Comparison of ENCODE assay signal across 16 cellular contexts in genomic region chr3:18370672-18371071, GRCh38. TPM values are rescaled to one million over a fixed set of nuclear protein-coding genes. Genes with fewer than 3 reads are reported as not detected.
DNase-seq lines count a peak whose midpoint lies in the region; ATAC-seq and TF ChIP-seq lines count a peak whose summit lies in the region.
"Had no signal": no experiment of that assay in that cellular context is flagged by ENCODE, and none has a peak within 500 bp of the region (broad histone marks: within the 10 kb centered on the region; RNA-seq: fewer than 3 reads in every experiment).

No MANE protein-coding gene starts in this region.

- no peaks in the 10 kb centered on the region for H3K9me3 ChIP-seq in PC-9 (ENCODE audit: insufficient read depth, low read depth)
- H3K9me3 ChIP-seq: Caco-2, left ventricle myocardium inferior, prostate gland, SJCRH30, stomach, uterus had no signal

- no peak overlapping the region for H3K4me3 ChIP-seq in PC-9
- H3K4me3 ChIP-seq: left ventricle myocardium inferior, prostate gland, SJCRH30, stomach, uterus had no signal

- no peak overlapping the region for H3K27ac ChIP-seq in PC-9
- H3K27ac ChIP-seq: left ventricle myocardium inferior, prostate gland, SJCRH30, stomach, uterus had no signal

- intact Hi-C loops in PC-9 (cut with micrococcal nuclease; ENCODE audit: unreplicated experiment): no loop called here

- H3K36me3 ChIP-seq in PC-9 (ENCODE audit: low read depth): no peaks in the 10 kb centered on the region
- H3K36me3 ChIP-seq: prostate gland, SJCRH30, uterus had no signal

- no peak for DNase-seq in activated CD4-positive, alpha-beta T cell treated with anti-CD3 and anti-CD28 coated beads, Interleukin-2, amount 10 ng/mL, durations not matched to agents 7 days and 5 days
- no peak for DNase-seq in activated CD4-positive, alpha-beta T cell treated with anti-CD3 and anti-CD28 coated beads for 4 hours
- peak; percentile 72 for DNase-seq in NCI-H1092 treated with DMSO at 0.1 percent for 48 hours (lab: John Stamatoyannopoulos, UW)
- no peak for DNase-seq in stimulated activated effector memory CD8-positive, alpha-beta T cell treated with anti-CD3 and anti-CD28 coated beads, Interleukin-12 subunit alpha, Interleukin-12 subunit beta, amount 100 ng/mL, for 72 hours (ENCODE audit: low spot score in 2 of 2)
- DNase-seq in NCI-H2196 (lab: John Stamatoyannopoulos, UW; ENCODE audit: unreplicated experiment): no peak
- no peak for DNase-seq in DMS53 (lab: John Stamatoyannopoulos, UW)
- DNase-seq in PC-9: no peak
- DNase-seq: Caco-2, GDM1, H7, left ventricle myocardium inferior, SJCRH30, stomach, uterus had no signal

- H3K27me3 Mint-ChIP-seq in activated CD4-positive, alpha-beta T cell treated with anti-CD3 and anti-CD28 coated beads, Interleukin-2, amount 10 ng/mL, durations not matched to agents 7 days and 5 days: no peaks in the 10 kb centered on the region
- H3K27me3 Mint-ChIP-seq in activated T-helper 17 cell treated with anti-CD3 and anti-CD28 coated beads, Interleukin-2, amount 50 U/mL, for 72 hours: no peaks in the 10 kb centered on the region

- CTCF ChIA-PET in activated CD4-positive, alpha-beta T cell treated with anti-CD3 and anti-CD28 coated beads, Interleukin-2, amount 10 ng/mL, durations not matched to agents 7 days and 5 days (lab: Charles Lee): no interaction called here
- CTCF ChIA-PET in PC-9 (lab: Charles Lee): no interaction called here

- no peaks in the 10 kb centered on the region for H3K9me2 ChIP-seq in PC-9 (ENCODE audit: insufficient read depth)

- H3K27me3 ChIP-seq in PC-9 (ENCODE audit: insufficient read depth, low read depth): no peaks in the 10 kb centered on the region
- H3K27me3 ChIP-seq: SJCRH30, stomach, uterus had no signal

- H3K4me2 ChIP-seq in PC-9: no peak overlapping the region

- no peak for TF ChIP-seq CTCF in PC-9 (conservative IDR thresholded peaks at IDR 0.05)

- POLR2A ChIA-PET in activated CD4-positive, alpha-beta T cell treated with anti-CD3 and anti-CD28 coated beads, Interleukin-2, amount 10 ng/mL, durations not matched to agents 7 days and 5 days (lab: Charles Lee): no interaction called here
- POLR2A ChIA-PET in PC-9 (lab: Charles Lee; ENCODE audit: unreplicated experiment): no interaction called here

- H3K4me3 Mint-ChIP-seq in activated CD4-positive, alpha-beta T cell treated with anti-CD3 and anti-CD28 coated beads, Interleukin-2, amount 10 ng/mL, durations not matched to agents 7 days and 5 days: no peak overlapping the region
- no peak overlapping the region for H3K4me3 Mint-ChIP-seq in activated T-helper 17 cell treated with anti-CD3 and anti-CD28 coated beads, Interleukin-2, amount 50 U/mL, for 72 hours
- H3K4me3 Mint-ChIP-seq in stimulated activated effector memory CD8-positive, alpha-beta T cell treated with anti-CD3 and anti-CD28 coated beads, Interleukin-12 subunit alpha, Interleukin-12 subunit beta, amount 100 ng/mL, for 72 hours: no peak overlapping the region

- no TSS peak for BruUV-seq in PC-9 (replicated peaks; lab: Mats Ljungman, UMichigan)

- H3K4me1 ChIP-seq in PC-9 (replicated peaks; ENCODE audit: insufficient read depth): no peaks in the 10 kb centered on the region
- H3K4me1 ChIP-seq: Caco-2, left ventricle myocardium inferior, prostate gland, SJCRH30, uterus had no signal

- H4K20me1 ChIP-seq in PC-9 (ENCODE audit: insufficient read depth): no peaks in the 10 kb centered on the region

- no peaks in the 10 kb centered on the region for H3K9me3 Mint-ChIP-seq in activated CD4-positive, alpha-beta T cell treated with anti-CD3 and anti-CD28 coated beads, Interleukin-2, amount 10 ng/mL, durations not matched to agents 7 days and 5 days
- no peaks in the 10 kb centered on the region for H3K9me3 Mint-ChIP-seq in activated T-helper 17 cell treated with anti-CD3 and anti-CD28 coated beads, Interleukin-2, amount 50 U/mL, for 72 hours
- H3K9me3 Mint-ChIP-seq in stimulated activated effector memory CD8-positive, alpha-beta T cell treated with anti-CD3 and anti-CD28 coated beads, Interleukin-12 subunit alpha, Interleukin-12 subunit beta, amount 100 ng/mL, for 72 hours: no peaks in the 10 kb centered on the region

- H3K27ac Mint-ChIP-seq in activated CD4-positive, alpha-beta T cell treated with anti-CD3 and anti-CD28 coated beads, Interleukin-2, amount 10 ng/mL, durations not matched to agents 7 days and 5 days: peak overlapping the region; percentile 75
- peak overlapping the region; percentile 47 for H3K27ac Mint-ChIP-seq in activated T-helper 17 cell treated with anti-CD3 and anti-CD28 coated beads, Interleukin-2, amount 50 U/mL, for 72 hours
- H3K27ac Mint-ChIP-seq in stimulated activated effector memory CD8-positive, alpha-beta T cell treated with anti-CD3 and anti-CD28 coated beads, Interleukin-12 subunit alpha, Interleukin-12 subunit beta, amount 100 ng/mL, for 72 hours: peak overlapping the region; percentile 83

- H3K36me3 Mint-ChIP-seq in activated CD4-positive, alpha-beta T cell treated with anti-CD3 and anti-CD28 coated beads, Interleukin-2, amount 10 ng/mL, durations not matched to agents 7 days and 5 days (ENCODE audit: low read depth): peaks cover 95% of the 10 kb centered on the region
- H3K36me3 Mint-ChIP-seq in activated T-helper 17 cell treated with anti-CD3 and anti-CD28 coated beads, Interleukin-2, amount 50 U/mL, for 72 hours (ENCODE audit: low read depth): peaks cover 100% of the 10 kb centered on the region
- peaks cover 100% of the 10 kb centered on the region for H3K36me3 Mint-ChIP-seq in stimulated activated effector memory CD8-positive, alpha-beta T cell treated with anti-CD3 and anti-CD28 coated beads, Interleukin-12 subunit alpha, Interleukin-12 subunit beta, amount 100 ng/mL, for 72 hours

- no peak overlapping the region for H2AFZ ChIP-seq in PC-9

- no peaks in the 10 kb centered on the region for H3F3A ChIP-seq in PC-9 (ENCODE audit: insufficient read depth, low read depth)

- no peaks in the 10 kb centered on the region for H3K79me2 ChIP-seq in PC-9 (ENCODE audit: low read depth)

- H3K4me1 Mint-ChIP-seq in activated CD4-positive, alpha-beta T cell treated with anti-CD3 and anti-CD28 coated beads, Interleukin-2, amount 10 ng/mL, durations not matched to agents 7 days and 5 days: peaks cover 90% of the 10 kb centered on the region
- H3K4me1 Mint-ChIP-seq in activated T-helper 17 cell treated with anti-CD3 and anti-CD28 coated beads, Interleukin-2, amount 50 U/mL, for 72 hours: peaks cover 45% of the 10 kb centered on the region
- peaks cover 82% of the 10 kb centered on the region for H3K4me1 Mint-ChIP-seq in stimulated activated effector memory CD8-positive, alpha-beta T cell treated with anti-CD3 and anti-CD28 coated beads, Interleukin-12 subunit alpha, Interleukin-12 subunit beta, amount 100 ng/mL, for 72 hours

- ATAC-seq in activated T-helper 17 cell treated with anti-CD3 and anti-CD28 coated beads, Interleukin-2, amount 50 U/mL, for 72 hours (replicated peaks): no peak
- no peak for ATAC-seq in stimulated activated effector memory CD8-positive, alpha-beta T cell treated with anti-CD3 and anti-CD28 coated beads, Interleukin-12 subunit alpha, Interleukin-12 subunit beta, amount 100 ng/mL, for 72 hours

RNA-seq across cellular contexts. Expression of gene SATB1, which starts 54.5 kb away (rescaled TPM):
- total RNA-seq in activated CD4-positive, alpha-beta T cell treated with anti-CD3 and anti-CD28 coated beads, Interleukin-2, amount 10 ng/mL, durations not matched to agents 7 days and 5 days: 100 to 1,000 TPM; 323 to 357 TPM
- total RNA-seq in activated T-helper 17 cell treated with anti-CD3 and anti-CD28 coated beads, Interleukin-2, amount 50 U/mL, for 72 hours: 100 to 1,000 TPM; 414 to 494 TPM
- total RNA-seq in PC-9 (2021): 25.4 and 28.7 TPM in 2 replicates

Comparison
In these comparisons a context has a peak if more than half of its experiments do, and no peak if none do; other contexts are left out.
1. RNA of gene SATB1, which starts 54.5 kb away (total RNA-seq): 414 to 494 TPM in activated T-helper 17 cell treated with anti-CD3 and anti-CD28 coated beads, Interleukin-2, amount 50 U/mL, for 72 hours and 323 to 357 TPM in activated CD4-positive, alpha-beta T cell treated with anti-CD3 and anti-CD28 coated beads, Interleukin-2, amount 10 ng/mL, durations not matched to agents 7 days and 5 days; 25.4 to 28.7 TPM in PC-9; every median in the first group is over 10 times any median in the second.
2. Peak in every context shown above with its lines, with median percentiles within 50 percentile points of each other: H3K27ac Mint-ChIP-seq.